In genomic region chr12:31749024-31749704, GRCh38 we compare ENCODE assay signal across 1 cellular context.
TF ChIP-seq lines count a peak whose summit lies in the region.

No MANE protein-coding gene starts in this region.

TF ChIP-seq in HepG2, 621 proteins besides CTCF, POLR2A, EP300 and RAD21 (continued from another document and continues in another):
- TF ChIP-seq PRDM4 (CRISPR knock-in tag; IDR thresholded peaks at IDR 0.05; ENCODE audit: borderline replicate concordance) (no peak), KMT2A (CRISPR knock-in tag; IDR thresholded peaks at IDR 0.05) (peak; percentile 22; the same call in 1 of the 2 replicates), NR3C1 (CRISPR knock-in tag; IDR thresholded peaks at IDR 0.05) (no peak), CREM (IDR thresholded peaks at IDR 0.05) (peak; percentile 89), CREM (CRISPR knock-in tag; IDR thresholded peaks at IDR 0.05) (no peak), ZNF317 (CRISPR knock-in tag; IDR thresholded peaks at IDR 0.05) (peak; percentile 98), KLF6 (CRISPR knock-in tag; IDR thresholded peaks at IDR 0.05) (peak; percentile 93; the same call in 1 of the 2 replicates), ATF1 (CRISPR knock-in tag; IDR thresholded peaks at IDR 0.05) (peak; percentile 75), TBP (CRISPR knock-in tag; IDR thresholded peaks at IDR 0.05) (no peak), GLI4 (CRISPR knock-in tag; IDR thresholded peaks at IDR 0.05; ENCODE audit: borderline replicate concordance) (peak; percentile 56; the same call in 1 of the 2 replicates), ELF1 (CRISPR knock-in tag; IDR thresholded peaks at IDR 0.05) (peak; percentile 66), ZBED4 (CRISPR knock-in tag; IDR thresholded peaks at IDR 0.05; ENCODE audit: borderline replicate concordance) (peak; percentile 37; the same call in 1 of the 2 replicates), ZBTB37 (CRISPR knock-in tag; IDR thresholded peaks at IDR 0.05) (no peak), ZSCAN12 (CRISPR knock-in tag; IDR thresholded peaks at IDR 0.05) (no peak), FOXP4 (CRISPR knock-in tag; IDR thresholded peaks at IDR 0.05) (peak; percentile 95), ELK4 (CRISPR knock-in tag; IDR thresholded peaks at IDR 0.05; ENCODE audit: borderline replicate concordance) (no peak), CERS6 (CRISPR knock-in tag; IDR thresholded peaks at IDR 0.05) (no peak), ZFP36 (IDR thresholded peaks at IDR 0.05; ENCODE audit: borderline replicate concordance, low read depth, low read length, partially characterized antibody) (no peak), ZNF296 (CRISPR knock-in tag; conservative IDR thresholded peaks at IDR 0.05) (no peak), ZNF563 (CRISPR knock-in tag; IDR thresholded peaks at IDR 0.05) (no peak), MBD4 (IDR thresholded peaks at IDR 0.05; ENCODE audit: borderline replicate concordance, low read length) (no peak; the same call in 1 of the 2 replicates), JUND (CRISPR knock-in tag; IDR thresholded peaks at IDR 0.05) (peak; percentile 99), DMAP1 (CRISPR knock-in tag; IDR thresholded peaks at IDR 0.05) (peak; percentile 47), FOXO1 (CRISPR knock-in tag; IDR thresholded peaks at IDR 0.05) (peak; percentile 94), RXRA (CRISPR knock-in tag; IDR thresholded peaks at IDR 0.05) (peak; percentile 37; the same call in 1 of the 2 replicates), KDM4B (CRISPR knock-in tag; IDR thresholded peaks at IDR 0.05) (no peak), ESRRA (CRISPR knock-in tag; IDR thresholded peaks at IDR 0.05; ENCODE audit: low read depth) (peak; percentile 69), SOX13 (IDR thresholded peaks at IDR 0.05) (peak; percentile 100), SOX13 (CRISPR knock-in tag; conservative IDR thresholded peaks at IDR 0.05 in 1 of 2, IDR thresholded peaks at IDR 0.05 in 1 of 2) (peak in 1 of 2 experiments; percentile 100; a peak in 2 of 4 replicates), BCL3 (CRISPR knock-in tag; IDR thresholded peaks at IDR 0.05) (peak; percentile 48; the same call in 1 of the 2 replicates), ZNF770 (CRISPR knock-in tag; IDR thresholded peaks at IDR 0.05) (peak; percentile 53; the same call in 1 of the 2 replicates), ZNF800 (CRISPR knock-in tag; IDR thresholded peaks at IDR 0.05) (no peak), ZSCAN20 (CRISPR knock-in tag; IDR thresholded peaks at IDR 0.05; ENCODE audit: borderline replicate concordance) (no peak), ZNF709 (CRISPR knock-in tag; IDR thresholded peaks at IDR 0.05) (0 out of 2 replicates have a peak, but pooled peaks have one; percentile 16), TEF (CRISPR knock-in tag; IDR thresholded peaks at IDR 0.05) (peak; percentile 97), NFKBIZ (CRISPR knock-in tag; IDR thresholded peaks at IDR 0.05) (peak; percentile 96), ZNF704 (CRISPR knock-in tag; IDR thresholded peaks at IDR 0.05; ENCODE audit: borderline replicate concordance) (no peak), MED13 (CRISPR knock-in tag; IDR thresholded peaks at IDR 0.05) (peak; percentile 86; the same call in 1 of the 2 replicates), CENPT (CRISPR knock-in tag; IDR thresholded peaks at IDR 0.05; ENCODE audit: low read depth) (no peak), ZNF546 (CRISPR knock-in tag; conservative IDR thresholded peaks at IDR 0.05) (no peak)
